21 cellular contexts compared by ENCODE assay signal in genomic region chr12:66426696-66427095, GRCh38.
DNase-seq lines count a peak whose midpoint lies in the region; ATAC-seq and TF ChIP-seq lines count a peak whose summit lies in the region.
"Had no signal": no experiment of that assay in that cellular context is flagged by ENCODE, and none has a peak within 500 bp of the region (broad histone marks: within the 10 kb centered on the region; RNA-seq: fewer than 3 reads in every experiment).

No MANE protein-coding gene starts in this region.

- DNase-seq in GM23338 (ENCODE audit: low spot score) (peak; percentile 29), WTC11 (ENCODE audit: low spot score) (no peak), neuronal stem cell (ENCODE audit: low spot score) (no peak), nucleus accumbens (lab: John Stamatoyannopoulos, UW) (no peak)
- no peak for DNase-seq in activated CD4-positive, alpha-beta T cell treated with anti-CD3 and anti-CD28 coated beads, Interleukin-2, amount 50 U/mL, for 4 hours
- DNase-seq in activated T-cell treated with anti-CD3 and anti-CD28 coated beads, Interleukin-2, amount 50 U/mL, for 4 hours, result no peak
- DNase-seq: 8988T; Calu3; CD4-positive, alpha-beta memory T cell; DMS53; DND-41; EL; GOT3; KBM-7 had no signal

- no peaks in the 10 kb centered on the region for H4K20me1 ChIP-seq in GM23338 (replicated peaks; ENCODE audit: insufficient read depth)
- H4K20me1 ChIP-seq: BLaER1 had no signal

- peaks cover 26% of the 10 kb centered on the region for H3K4me1 ChIP-seq in GM23338 (ENCODE audit: insufficient read depth)
- H3K4me1 ChIP-seq in HUES6 (ENCODE audit: control insufficient read depth, insufficient read depth, low read length), result peaks cover 26% of the 10 kb centered on the region
- H3K4me1 ChIP-seq in neuronal stem cell (ENCODE audit: control insufficient read depth in 2 of 2, insufficient read depth in 1 of 2, low read depth in 1 of 2, low read length in 2 of 2), result peaks cover 0 to 5% of the 10 kb centered on the region in 2 donors
- H3K4me1 ChIP-seq: BLaER1, HAP-1 had no signal

- no peak overlapping the region for H2BK5ac ChIP-seq in neuronal stem cell (ENCODE audit: low read length)

- no peaks in the 10 kb centered on the region for H3K27me3 Mint-ChIP-seq in GM23338 (ENCODE audit: insufficient read depth, low read depth, poor library complexity)
- peaks cover 2% of the 10 kb centered on the region; the same call in 1 of the 2 replicates for H3K27me3 Mint-ChIP-seq in WTC11 (ENCODE audit: low read depth)
- no peaks in the 10 kb centered on the region for H3K27me3 Mint-ChIP-seq in activated T-cell treated with anti-CD3 and anti-CD28 coated beads, Interleukin-2, amount 50 U/mL, for 4 hours (ENCODE audit: low read depth)
- H3K27me3 Mint-ChIP-seq: IgD-negative memory B cell had no signal

- H3K4me2 ChIP-seq in GM23338 (peak overlapping the region; percentile 56), neuronal stem cell (ENCODE audit: insufficient read depth, low read length, poor library complexity, severe bottlenecking) (no peak overlapping the region)
- H3K4me2 ChIP-seq: BLaER1 had no signal

- no peaks in the 10 kb centered on the region for H3K27me3 ChIP-seq in GM23338 (ENCODE audit: insufficient read depth)
- no peaks in the 10 kb centered on the region for H3K27me3 ChIP-seq in HUES6 (ENCODE audit: control insufficient read depth, insufficient read depth, low read length)
- H3K27me3 ChIP-seq in neuronal stem cell (ENCODE audit: control insufficient read depth in 3 of 3, insufficient read depth in 3 of 3, low read depth in 1 of 3, low read length in 3 of 3), result no peaks in the 10 kb centered on the region
- H3K27me3 ChIP-seq: BLaER1 had no signal

- POLR2A ChIA-PET in WTC11 (lab: Charles Lee), result interaction anchor here (0.6 kb wide), 1 partner anchor 634 kb away, joined by 4 read pairs; no protein-coding TSS in a partner anchor

- H3K36me3 ChIP-seq in GM23338 (ENCODE audit: insufficient read depth) (no peaks in the 10 kb centered on the region), HUES6 (ENCODE audit: control insufficient read depth, insufficient read depth, low read length) (no peaks in the 10 kb centered on the region), neuronal stem cell (replicated peaks in 1 of 2; ENCODE audit: control insufficient read depth in 2 of 2, insufficient read depth in 2 of 2, low read length in 2 of 2) (no peaks in the 10 kb centered on the region)
- H3K36me3 ChIP-seq: HAP-1 had no signal

- H3K4me3 ChIP-seq in GM23338, result peak overlapping the region; percentile 14; the same call in 1 of the 2 replicates
- H3K4me3 ChIP-seq in HUES6 (ENCODE audit: low read depth, low read length), result no peak overlapping the region
- H3K4me3 ChIP-seq in neuronal stem cell (ENCODE audit: low read length in 2 of 2), result no peak overlapping the region
- H3K4me3 ChIP-seq: BLaER1, GM12878, HAP-1 had no signal

- no peaks in the 10 kb centered on the region for H3K79me1 ChIP-seq in neuronal stem cell (ENCODE audit: low read depth, low read length)

- H2BK15ac ChIP-seq in neuronal stem cell (ENCODE audit: low read length), result no peak overlapping the region

- H3K27ac ChIP-seq in GM23338 (ENCODE audit: low read depth), result peak overlapping the region; percentile 61
- H3K27ac ChIP-seq in HUES6 (ENCODE audit: low read depth, low read length), result 0 out of 2 replicates have a peak overlapping the region, but pooled peaks have one; percentile 7
- no peak overlapping the region for H3K27ac ChIP-seq in neuronal stem cell (replicated peaks; ENCODE audit: low read length)
- H3K27ac ChIP-seq: BLaER1 had no signal

- ATAC-seq in GM23338 (peak; percentile 70), WTC11 (peak; percentile 66)
- no peak for ATAC-seq in activated T-cell treated with anti-CD3 and anti-CD28 coated beads, Interleukin-2, amount 50 U/mL, for 4 hours
- ATAC-seq: GM12878, HepG2 had no signal

- no peak overlapping the region for H3K9ac ChIP-seq in HUES6 (ENCODE audit: low read length)
- H3K9ac ChIP-seq in neuronal stem cell (ENCODE audit: low read depth, low read length, poor library complexity), result no peak overlapping the region
- H3K9ac ChIP-seq: BLaER1 had no signal

- TF ChIP-seq CTCF in GM23338 (conservative IDR thresholded peaks at IDR 0.05; ENCODE audit: low read depth in 2 of 2), result no peak
- TF ChIP-seq CTCF in WTC11 (IDR thresholded peaks at IDR 0.05), result no peak

- H2BK12ac ChIP-seq in neuronal stem cell (ENCODE audit: low read length), result no peak overlapping the region

- H3K9me3 Mint-ChIP-seq in GM23338 (peaks cover 14% of the 10 kb centered on the region), WTC11 (peaks cover 15% of the 10 kb centered on the region)
- peaks cover 15% of the 10 kb centered on the region for H3K9me3 Mint-ChIP-seq in activated T-cell treated with anti-CD3 and anti-CD28 coated beads, Interleukin-2, amount 50 U/mL, for 4 hours

- no peak overlapping the region for H3K4ac ChIP-seq in neuronal stem cell (ENCODE audit: low read length)

- H3K4me1 Mint-ChIP-seq in GM23338, result peaks cover 34% of the 10 kb centered on the region
- H3K4me1 Mint-ChIP-seq in WTC11, result peaks cover 42% of the 10 kb centered on the region
- H3K4me1 Mint-ChIP-seq in activated T-cell treated with anti-CD3 and anti-CD28 coated beads, Interleukin-2, amount 50 U/mL, for 4 hours (ENCODE audit: low read depth), result no peaks in the 10 kb centered on the region
- H3K4me1 Mint-ChIP-seq: CD14-positive monocyte; CD4-positive, alpha-beta memory T cell; IgD-negative memory B cell had no signal

- H3K9me3 ChIP-seq in HUES6 (ENCODE audit: control insufficient read depth, insufficient read depth, low read depth, low read length) (peaks cover 4% of the 10 kb centered on the region; the same call in 1 of the 2 replicates), neuronal stem cell (replicated peaks in 1 of 2; ENCODE audit: control insufficient read depth in 2 of 2, insufficient read depth in 1 of 2, low read depth in 1 of 2, low read length in 2 of 2) (peaks cover 0 to 6% of the 10 kb centered on the region in 2 donors)
- H3K9me3 ChIP-seq: HAP-1 had no signal

- no peak overlapping the region for H4K91ac ChIP-seq in neuronal stem cell (ENCODE audit: low read depth, low read length, poor library complexity)

- WGBS in neuronal stem cell (ENCODE audit: extremely low coverage in 2 of 2, insufficient read length in 2 of 2, insufficient replicate concordance in 1 of 2), 2 donors, result no CpG with 5 or more reads among the region's 2 CpGs

- no peak overlapping the region for H4K8ac ChIP-seq in neuronal stem cell (ENCODE audit: low read depth, low read length)

- H3K36me3 Mint-ChIP-seq in GM23338 (ENCODE audit: low read depth) (peaks cover 20% of the 10 kb centered on the region; the same call in 2 of the 3 replicates), WTC11 (peaks cover 21% of the 10 kb centered on the region)
- peaks cover 5% of the 10 kb centered on the region for H3K36me3 Mint-ChIP-seq in activated T-cell treated with anti-CD3 and anti-CD28 coated beads, Interleukin-2, amount 50 U/mL, for 4 hours (ENCODE audit: insufficient read depth)
- H3K36me3 Mint-ChIP-seq: CD14-positive monocyte; CD4-positive, alpha-beta memory T cell; IgD-negative memory B cell had no signal

- H3K27ac Mint-ChIP-seq in GM23338, result peak overlapping the region; percentile 54
- H3K27ac Mint-ChIP-seq in WTC11, result peak overlapping the region; percentile 94
- H3K27ac Mint-ChIP-seq: CD14-positive monocyte; CD4-positive, alpha-beta memory T cell; IgD-negative memory B cell had no signal

- no peak overlapping the region for H3K14ac ChIP-seq in neuronal stem cell (ENCODE audit: low read length)

- H3K18ac ChIP-seq in neuronal stem cell (ENCODE audit: low read length), result no peak overlapping the region

- no peak overlapping the region for H3K23ac ChIP-seq in neuronal stem cell (ENCODE audit: low read depth, low read length, poor library complexity)

- H3K79me2 ChIP-seq in GM23338 (replicated peaks; ENCODE audit: insufficient read depth), result no peaks in the 10 kb centered on the region

- H3F3A ChIP-seq in GM23338 (replicated peaks; ENCODE audit: low read depth), result no peaks in the 10 kb centered on the region

- CTCF ChIA-PET in WTC11 (lab: Charles Lee), result interaction anchor here (0.7 to 1.1 kb wide), 2 partner anchors 13 to 74 kb away, joined by 3 to 6 read pairs; no protein-coding TSS in a partner anchor

- no peak overlapping the region for H2BK120ac ChIP-seq in neuronal stem cell (ENCODE audit: low read depth, low read length)

- H3K4me3 Mint-ChIP-seq in GM23338 (no peak overlapping the region), WTC11 (no peak overlapping the region)
- H3K4me3 Mint-ChIP-seq in activated T-cell treated with anti-CD3 and anti-CD28 coated beads, Interleukin-2, amount 50 U/mL, for 4 hours, result no peak overlapping the region
- H3K4me3 Mint-ChIP-seq: CD14-positive monocyte; CD4-positive, alpha-beta memory T cell; IgD-negative memory B cell had no signal

- H2AK5ac ChIP-seq in neuronal stem cell (ENCODE audit: low read depth, low read length), result no peak overlapping the region

- no peak overlapping the region for H2AFZ ChIP-seq in GM23338
- peak overlapping the region; percentile 68 for H2AFZ ChIP-seq in neuronal stem cell (ENCODE audit: low read length)

- no peaks in the 10 kb centered on the region for H3K9me2 ChIP-seq in GM23338 (ENCODE audit: insufficient read depth)

TF ChIP-seq in WTC11, 78 proteins besides CTCF, POLR2A, EP300 and RAD21:
- TF ChIP-seq NR2C2 (CRISPR knock-in tag; IDR thresholded peaks at IDR 0.05) (no peak), RELA (CRISPR knock-in tag; IDR thresholded peaks at IDR 0.05; ENCODE audit: borderline replicate concordance) (no peak), JAZF1 (CRISPR knock-in tag; IDR thresholded peaks at IDR 0.05) (no peak), HMGA2 (CRISPR knock-in tag; IDR thresholded peaks at IDR 0.05) (no peak)
TF ChIP-seq in WTC11: peak in this region for 0.

Comparison
In these comparisons a context has a peak if more than half of its experiments do, and no peak if none do; other contexts are left out.
1. ATAC-seq: peak in GM23338 (single experiment) and WTC11 (single experiment); none in activated T-cell treated with anti-CD3 and anti-CD28 coated beads, Interleukin-2, amount 50 U/mL, for 4 hours (0 of 2).